Comparison of ENCODE assay signal across 8 cellular contexts in genomic region chr11:111982019-111982464, GRCh38. TPM values are rescaled to one million over a fixed set of nuclear protein-coding genes. Genes with fewer than 3 reads are reported as not detected.
A peak's percentile ranks its signal among the peaks of the same experiment; 100 is the strongest.
DNase-seq lines count a peak whose midpoint lies in the region; ATAC-seq, FAIRE-seq and TF ChIP-seq lines count a peak whose summit lies in the region.

No MANE protein-coding gene starts in this region.

- WGBS in iPS DF 6.9 (ENCODE audit: insufficient coverage, insufficient read length) = no CpG with 5 or more reads among the region's 7 CpGs
- 4 to 41% (median 18%) methylated on average over 7 of the region's 7 CpGs for WGBS in small intestine, 3 donors

- H3K27ac ChIP-seq in RWPE2 (ENCODE audit: poor library complexity, severe bottlenecking) = no peak overlapping the region
- peak overlapping the region; percentile 96 for H3K27ac ChIP-seq in angular gyrus (ENCODE audit: low read depth, low read length)
- H3K27ac ChIP-seq in iPS DF 6.9 (ENCODE audit: low read length) = no peak overlapping the region
- peak overlapping the region; percentile 52 to 78 for H3K27ac ChIP-seq in small intestine (ENCODE audit: low read depth in 1 of 2, low read length in 1 of 2)

- DNase-seq in DMS79 treated with DMSO at 0.1 percent for 48 hours (lab: John Stamatoyannopoulos, UW) (peak; percentile 31), DMS79 (lab: John Stamatoyannopoulos, UW) (no peak), RWPE2 (ENCODE audit: low spot score) (no peak), iPS DF 6.9 (ENCODE audit: low read depth, low spot score) (peak; percentile 75), small intestine (peak; percentile 92)

- H3K4me1 ChIP-seq in RWPE2 (ENCODE audit: insufficient read depth, poor library complexity, severe bottlenecking) (peaks cover 10% of the 10 kb centered on the region), iPS DF 6.9 (ENCODE audit: control insufficient read depth, insufficient read depth, low read length) (peaks cover 2% of the 10 kb centered on the region; the same call in 1 of the 2 replicates), small intestine (ENCODE audit: control insufficient read depth in 2 of 2, insufficient read depth in 1 of 2, low read depth in 1 of 2, low read length in 1 of 2) (no peaks in the 10 kb centered on the region)

- H3K9me3 ChIP-seq in RWPE2 (ENCODE audit: severe bottlenecking) (no peaks in the 10 kb centered on the region), iPS DF 6.9 (ENCODE audit: control insufficient read depth, insufficient read depth, low read length) (no peaks in the 10 kb centered on the region), small intestine (ENCODE audit: control insufficient read depth, low read depth) (no peaks in the 10 kb centered on the region)

- H3K36me3 ChIP-seq in RWPE2 (ENCODE audit: low read depth) (peaks cover 14% of the 10 kb centered on the region; the same call in 1 of the 2 replicates), iPS DF 6.9 (ENCODE audit: control insufficient read depth, insufficient read depth, low read length) (no peaks in the 10 kb centered on the region; the same call in 1 of the 2 replicates), small intestine (ENCODE audit: control insufficient read depth in 2 of 2, insufficient read depth in 2 of 2, low read length in 2 of 2) (no peaks in the 10 kb centered on the region)

- no peaks in the 10 kb centered on the region for H3K27me3 ChIP-seq in RWPE2 (ENCODE audit: insufficient read depth, poor library complexity, severe bottlenecking)
- no peaks in the 10 kb centered on the region for H3K27me3 ChIP-seq in iPS DF 6.9 (ENCODE audit: control insufficient read depth, insufficient read depth, low read length)
- no peaks in the 10 kb centered on the region for H3K27me3 ChIP-seq in small intestine (ENCODE audit: control insufficient read depth in 2 of 2, insufficient read depth in 2 of 2, low read length in 2 of 2)

- H3K4me3 ChIP-seq in RWPE2 (ENCODE audit: severe bottlenecking) (no peak overlapping the region), iPS DF 6.9 (ENCODE audit: low read length) (no peak overlapping the region), small intestine (ENCODE audit: low read depth in 1 of 2, low read length in 2 of 2) (peak overlapping the region in 1 of 2 donors; percentile 43)

- no peak for FAIRE-seq in small intestine (lab: Jason Lieb, UNC)

- peak; percentile 61 for ATAC-seq in HG03432 (IDR thresholded peaks at IDR 0.05; ENCODE audit: unreplicated experiment)
- ATAC-seq in RWPE2 (ENCODE audit: low read depth) = peak; percentile 69
- no peak for ATAC-seq in GM21447 (IDR thresholded peaks at IDR 0.05; ENCODE audit: unreplicated experiment)

- peak; percentile 87 for TF ChIP-seq CTCF in RWPE2 (IDR thresholded peaks at IDR 0.05; ENCODE audit: poor library complexity, severe bottlenecking)

RNA-seq across cellular contexts. Expression of gene DLAT, which starts 43.2 kb away (rescaled TPM):
- 10 to 100 TPM; 24.0 to 28.4 (median 24.9) TPM for polyA plus RNA-seq in small intestine

RNA-seq across cellular contexts. Expression of gene DIXDC1, which starts 44.9 kb away (rescaled TPM):
- polyA plus RNA-seq in small intestine = 1 to 10 TPM; 1.3 to 9.7 (median 2.2) TPM

Comparison
In these comparisons a context has a peak if more than half of its experiments do, and no peak if none do; other contexts are left out.
1. DNase-seq: peak in DMS79 treated with DMSO at 0.1 percent for 48 hours (single experiment), iPS DF 6.9 (single experiment) and small intestine (single experiment); none in DMS79 (single experiment) and RWPE2 (single experiment).
2. H3K27ac ChIP-seq: peak in angular gyrus (single experiment) and small intestine (2 of 2); none in RWPE2 (single experiment) and iPS DF 6.9 (single experiment).